In the genomic region with DNA sequence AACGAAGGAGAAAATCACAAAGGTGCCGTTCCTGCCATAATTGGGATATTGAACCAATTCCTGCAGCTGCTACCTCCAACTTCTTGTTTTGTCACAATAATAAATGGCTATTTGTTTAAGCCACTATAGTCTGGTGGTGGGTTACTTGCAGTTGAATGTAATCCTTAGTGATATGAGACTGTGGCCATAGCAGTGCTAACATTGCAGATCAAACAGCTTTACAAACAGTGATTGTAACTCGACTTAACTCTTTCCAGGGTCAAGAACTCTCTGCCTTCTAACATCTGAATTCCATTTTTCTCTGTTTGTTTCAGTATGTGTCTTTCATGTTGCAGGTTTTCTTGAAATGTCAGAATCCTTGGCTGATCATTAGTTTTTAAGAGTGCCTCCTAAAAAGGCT, we compare ENCODE assay signal across 22 cellular contexts.
"Had no signal": no experiment of that assay in that cellular context is flagged by ENCODE, and none has a peak within 500 bp of the region (broad histone marks: within the 10 kb centered on the region; RNA-seq: fewer than 3 reads in every experiment).

No MANE protein-coding gene starts in this region.

- H3K9ac ChIP-seq: parathyroid adenoma had no signal

- H3K27ac ChIP-seq: coronary artery, foreskin keratinocyte, parathyroid adenoma, psoas muscle, spleen, tibial nerve had no signal

- FAIRE-seq: endothelial cell of umbilical vein, islet of Langerhans had no signal

- H3K36me3 Mint-ChIP-seq: stimulated activated memory B cell treated with anti-CD40 and anti-IgM and Interleukin-4, amounts not matched to agents 10 μg/mL and 1 μg/mL and 100 μg/mL, for 72 hours had no signal

- H3K36me3 ChIP-seq: spleen, tibial nerve had no signal

- H3K79me2 ChIP-seq: parathyroid adenoma had no signal

- H3K27ac Mint-ChIP-seq: endodermal cell; nephron progenitor cell; stimulated activated memory B cell treated with anti-CD40 and anti-IgM and Interleukin-4, amounts not matched to agents 10 μg/mL and 1 μg/mL and 100 μg/mL, for 72 hours; stimulated activated naive CD8-positive, alpha-beta T cell treated with anti-CD3 and anti-CD28 coated beads, Interleukin-15, Interleukin-2, amounts not matched to agents 100 ng/mL and 50 ng/mL, for 24 hours had no signal

- H3K4me3 ChIP-seq: coronary artery, psoas muscle, spleen, testis, tibial nerve had no signal

- ATAC-seq: foreskin keratinocyte; naive thymus-derived CD4-positive, alpha-beta T cell; psoas muscle; stimulated activated memory B cell treated with anti-CD40 and anti-IgM and Interleukin-4, amounts not matched to agents 10 μg/mL and 1 μg/mL and 100 μg/mL, for 72 hours had no signal

- H3K4me3 Mint-ChIP-seq: endodermal cell; naive thymus-derived CD4-positive, alpha-beta T cell; nephron progenitor cell; stimulated activated memory B cell treated with anti-CD40 and anti-IgM and Interleukin-4, amounts not matched to agents 10 μg/mL and 1 μg/mL and 100 μg/mL, for 72 hours; stimulated activated naive CD8-positive, alpha-beta T cell treated with anti-CD3 and anti-CD28 coated beads, Interleukin-15, Interleukin-2, amounts not matched to agents 100 ng/mL and 50 ng/mL, for 24 hours had no signal

- H2AFZ ChIP-seq: parathyroid adenoma had no signal

- H3K27me3 Mint-ChIP-seq: naive thymus-derived CD4-positive, alpha-beta T cell; stimulated activated naive CD8-positive, alpha-beta T cell treated with anti-CD3 and anti-CD28 coated beads, Interleukin-15, Interleukin-2, amounts not matched to agents 100 ng/mL and 50 ng/mL, for 24 hours had no signal

- H3K9me3 ChIP-seq: testis had no signal

- H3K27me3 ChIP-seq: testis, tibial nerve had no signal

- H3K9me3 Mint-ChIP-seq: stimulated activated naive CD8-positive, alpha-beta T cell treated with anti-CD3 and anti-CD28 coated beads, Interleukin-15, Interleukin-2, amounts not matched to agents 100 ng/mL and 50 ng/mL, for 24 hours had no signal

- H3K4me1 ChIP-seq: foreskin keratinocyte, parathyroid adenoma, psoas muscle, tibial nerve had no signal

- DNase-seq: effector CD4-positive, alpha-beta T cell; endodermal cell; erythroblast; foreskin keratinocyte; kidney glomerular epithelial cell; mesendoderm; naive thymus-derived CD4-positive, alpha-beta T cell; nephron progenitor cell; psoas muscle; retina; spleen; stimulated activated CD4-positive, alpha-beta T cell treated with anti-CD3 and anti-CD28 coated beads, Interleukin-15, amount 100 ng/mL, for 24 hours; stimulated activated CD4-positive, alpha-beta T cell treated with anti-CD3 and anti-CD28 coated beads, Interleukin-1b, Interleukin-23, amount 100 ng/mL, for 48 hours; stimulated activated CD4-positive, alpha-beta T cell treated with anti-CD3 and anti-CD28 coated beads, Interleukin-4, amount 100 ng/mL, for 24 hours; testis had no signal
